24 cellular contexts compared by ENCODE assay signal in genomic region chr2:21690005-21690404, GRCh38.
"Had no signal": no experiment of that assay in that cellular context is flagged by ENCODE, and none has a peak within 500 bp of the region (broad histone marks: within the 10 kb centered on the region; RNA-seq: fewer than 3 reads in every experiment).

No MANE protein-coding gene starts in this region.

- H3K4me3 ChIP-seq: stomach, suprapubic skin, testis, thoracic aorta, thyroid gland, tibial artery, tibial nerve, transverse colon, upper lobe of left lung, upper lobe of right lung, uterus, vagina had no signal

- H3K36me3 ChIP-seq: stomach, suprapubic skin, thoracic aorta, thyroid gland, tibial artery, tibial nerve, transverse colon, upper lobe of left lung, upper lobe of right lung, uterus, vagina had no signal

- DNase-seq: stimulated activated CD4-positive, alpha-beta T cell treated with anti-CD3 and anti-CD28 coated beads, Interleukin-2, amount 100 ng/mL, for 48 hours; stimulated activated CD4-positive, alpha-beta T cell treated with anti-CD3 and anti-CD28 coated beads, Interleukin-4, amount 100 ng/mL, for 1 hour; stimulated activated CD4-positive, alpha-beta T cell treated with anti-CD3 and anti-CD28 coated beads, Interleukin-4, amount 100 ng/mL, for 24 hours; stimulated activated CD4-positive, alpha-beta T cell treated with anti-CD3 and anti-CD28 coated beads, Interleukin-4, amount 100 ng/mL, for 4 hours; stimulated activated CD8-positive, alpha-beta memory T cell treated with anti-CD3 and anti-CD28 coated beads, Interleukin-4, amount 100 ng/mL, for 48 hours; stimulated activated naive B cell treated with anti-CD40 and anti-IgM and Interleukin-4, amounts not matched to agents 10 μg/mL and 1 μg/mL and 100 μg/mL, for 72 hours; stimulated activated naive CD4-positive, alpha-beta T cell; stimulated activated naive CD4-positive, alpha-beta T cell treated with Interleukin-2 at 50 U/mL for 16 hours; stimulated activated naive CD8-positive, alpha-beta T cell treated with anti-CD3 and anti-CD28 coated beads, Interleukin-15, amount 100 ng/mL, for 72 hours; stimulated activated naive CD8-positive, alpha-beta T cell treated with anti-CD3 and anti-CD28 coated beads, Interleukin-15, Interleukin-2, amounts not matched to agents 100 U/mL and 50 U/mL, for 24 hours; stomach; substantia nigra; testis; thyroid gland; tibial artery; transverse colon; trophoblast cell; upper lobe of left lung; upper lobe of right lung; uterus had no signal

- H3K27ac ChIP-seq: stomach, suprapubic skin, testis, thoracic aorta, thyroid gland, tibial artery, tibial nerve, transverse colon, upper lobe of left lung, upper lobe of right lung, uterus, vagina had no signal

- H3K9me3 ChIP-seq: stomach, suprapubic skin, testis, thoracic aorta, thyroid gland, tibial artery, tibial nerve, transverse colon, upper lobe of left lung, upper lobe of right lung, uterus, vagina had no signal

- H3K27me3 ChIP-seq: stomach, suprapubic skin, testis, thyroid gland, tibial artery, tibial nerve, transverse colon, upper lobe of left lung, upper lobe of right lung, uterus, vagina had no signal
